23 cellular contexts compared by ENCODE assay signal in genomic region chr5:72224946-72225427, GRCh38.
A peak's percentile ranks its signal among the peaks of the same experiment; 100 is the strongest.
DNase-seq lines count a peak whose midpoint lies in the region; ATAC-seq, FAIRE-seq and TF ChIP-seq lines count a peak whose summit lies in the region.
"Had no signal": no experiment of that assay in that cellular context is flagged by ENCODE, and none has a peak within 500 bp of the region (broad histone marks: within the 10 kb centered on the region; RNA-seq: fewer than 3 reads in every experiment).

No MANE protein-coding gene starts in this region.

- intact Hi-C loops in psoas muscle (cut with DNase I): no loop called here
- intact Hi-C loops in posterior vena cava (cut with DNase I): no loop called here
- intact Hi-C loops in tibial artery (cut with DNase I; ENCODE audit: low total_unique reads): no loop called here

- FAIRE-seq in H54 (lab: Jason Lieb, UNC): no peak
- FAIRE-seq: islet of Langerhans, RCC 7860 had no signal

- peaks cover 3% of the 10 kb centered on the region for H3K4me1 ChIP-seq in psoas muscle
- peaks cover 0 to 10% (median 0%) of the 10 kb centered on the region in 4 donors for H3K4me1 ChIP-seq in tibial artery
- H3K4me1 ChIP-seq: HAP-1, lower lobe of right lung had no signal

- H3K4me3 ChIP-seq in fibroblast of pulmonary artery (replicated peaks; ENCODE audit: low read depth, low read length) (no peak overlapping the region), psoas muscle (no peak overlapping the region), tibial artery (no peak overlapping the region)
- H3K4me3 ChIP-seq: BLaER1 treated with 17β-estradiol and CSF1 and Interleukin-3, amounts not matched to agents 10 nM and 100 nM; GM12878; HAP-1; heart right ventricle; lower lobe of right lung; ovary had no signal

- WGBS in psoas muscle, 3 donors: 50 to 57% (median 50%) methylated on average over 2 of the region's 2 CpGs

- ATAC-seq in psoas muscle: peak in 3 of 4 donors; percentile 43 to 61 (median 46)
- ATAC-seq: activated naive CD8-positive, alpha-beta T cell treated with anti-CD3 and anti-CD28 coated beads, Interleukin-2, amount 50 U/mL, for 24 hours; GM12878; lower lobe of right lung had no signal

- DNase-seq in H54 (ENCODE audit: insufficient read length, low spot score) (no peak), amniotic epithelial cell (ENCODE audit: low read depth) (peak; percentile 66), fibroblast of pulmonary artery (ENCODE audit: low read depth) (peak; percentile 42), psoas muscle (no peak), posterior vena cava (ENCODE audit: low spot score) (no peak), tibial artery (no peak), SW480 (ENCODE audit: low spot score) (no peak), NCI-H1048 (lab: John Stamatoyannopoulos, UW) (no peak)
- DNase-seq: activated CD4-positive, alpha-beta T cell treated with anti-CD3 and anti-CD28 coated beads for 48 hours; activated naive CD8-positive, alpha-beta T cell treated with anti-CD3 and anti-CD28 coated beads, Interleukin-2, amount 50 U/mL, for 24 hours; GDM1; heart right ventricle; lower lobe of right lung; NCI-H187 treated with DMSO at 0.1 percent for 48 hours; NCI-H345; ovary; stimulated activated CD4-positive, alpha-beta T cell treated with anti-CD3 and anti-CD28 coated beads, Interleukin-2, amount 100 ng/mL, for 24 hours; stimulated activated naive CD4-positive, alpha-beta T cell treated with Interleukin-2 at 50 U/mL for 16 hours had no signal

- H3K36me3 ChIP-seq in psoas muscle (ENCODE audit: insufficient read depth in 1 of 2, low read depth in 1 of 2) (peaks cover 6 to 80% of the 10 kb centered on the region in 2 donors), tibial artery (peaks cover 16 to 63% (median 58%) of the 10 kb centered on the region in 3 donors)
- H3K36me3 ChIP-seq: ovary had no signal

- TF ChIP-seq CTCF in fibroblast of pulmonary artery (IDR thresholded peaks at IDR 0.05; ENCODE audit: low read length, missing control alignments) (no peak), psoas muscle (IDR thresholded peaks at IDR 0.05) (no peak), tibial artery (IDR thresholded peaks at IDR 0.05) (no peak)

- no peaks in the 10 kb centered on the region for H3K9me3 ChIP-seq in psoas muscle
- no peaks in the 10 kb centered on the region for H3K9me3 ChIP-seq in tibial artery
- H3K9me3 ChIP-seq: BLaER1 treated with 17β-estradiol and CSF1 and Interleukin-3, amounts not matched to agents 10 nM and 100 nM; HAP-1; heart right ventricle; lower lobe of right lung; ovary had no signal

- H3K27me3 ChIP-seq in psoas muscle (ENCODE audit: insufficient read depth in 3 of 3, low read length in 2 of 3) (no peaks in the 10 kb centered on the region), tibial artery (no peaks in the 10 kb centered on the region)
- H3K27me3 ChIP-seq: BLaER1 treated with 17β-estradiol and CSF1 and Interleukin-3, amounts not matched to agents 10 nM and 100 nM; heart right ventricle; ovary had no signal

- H3K27ac ChIP-seq in psoas muscle (no peak overlapping the region), tibial artery (no peak overlapping the region)
- H3K27ac ChIP-seq: BLaER1 treated with 17β-estradiol and CSF1 and Interleukin-3, amounts not matched to agents 10 nM and 100 nM; heart right ventricle; lower lobe of right lung; ovary had no signal

- TF ChIP-seq POLR2A in H54 (IDR thresholded peaks at IDR 0.05; ENCODE audit: low read depth, low read length): 0 out of 2 replicates have a peak, but pooled peaks have one; percentile 16

Comparison
In these comparisons a context has a peak if more than half of its experiments do, and no peak if none do; other contexts are left out.
1. DNase-seq: peak in amniotic epithelial cell (single experiment) and fibroblast of pulmonary artery (single experiment); none in H54 (single experiment), psoas muscle (0 of 2), posterior vena cava (single experiment), tibial artery (0 of 2), SW480 (single experiment) and NCI-H1048 (single experiment).